Comparison of ENCODE assay signal across 8 cellular contexts in the genomic region with DNA sequence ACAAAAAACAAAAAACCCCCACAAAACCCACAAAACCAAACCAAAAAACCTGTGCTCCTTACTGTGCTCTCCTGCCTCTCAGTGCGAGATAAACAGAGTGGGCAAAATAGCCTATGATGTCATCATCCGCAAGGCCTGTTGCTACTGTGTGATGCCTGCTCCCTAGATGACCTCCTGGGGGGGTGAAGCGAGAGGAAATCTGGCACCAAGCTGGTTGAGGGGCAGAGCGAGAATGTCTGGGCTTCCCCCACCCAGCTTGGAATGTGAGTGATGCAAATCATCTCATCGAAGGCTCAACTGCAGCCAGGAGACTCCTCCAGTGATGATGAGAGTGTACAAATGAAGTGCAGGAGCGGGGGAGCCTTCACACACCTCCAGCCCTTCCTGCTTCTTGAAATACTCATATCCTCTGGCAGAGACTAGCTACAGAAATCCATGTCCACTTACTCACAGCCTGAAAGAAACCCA. TPM values are rescaled to one million over a fixed set of nuclear protein-coding genes. Genes with fewer than 3 reads are reported as not detected.
DNase-seq lines count a peak whose midpoint lies in the region; ATAC-seq and TF ChIP-seq lines count a peak whose summit lies in the region.

No MANE protein-coding gene starts in this region.

- H4K20me1 ChIP-seq in smooth muscle cell (ENCODE audit: low read depth), result no peaks in the 10 kb centered on the region

- no peak overlapping the region for H3K27ac Mint-ChIP-seq in T-cell

- peaks cover 0 to 4% (median 2%) of the 10 kb centered on the region in 3 donors for H3K9me3 Mint-ChIP-seq in T-cell

- no peak for TF ChIP-seq CTCF in smooth muscle cell (IDR thresholded peaks at IDR 0.05; ENCODE audit: borderline replicate concordance, insufficient read depth, poor library complexity, severe bottlenecking)

- no peaks in the 10 kb centered on the region for H3K9me3 ChIP-seq in smooth muscle cell (replicated peaks; ENCODE audit: low read depth)

- peaks cover 11% of the 10 kb centered on the region for H3K4me1 ChIP-seq in smooth muscle cell (ENCODE audit: low read depth)

- H3K36me3 ChIP-seq in smooth muscle cell (ENCODE audit: low read depth), result no peaks in the 10 kb centered on the region

- no peaks in the 10 kb centered on the region for H3K79me2 ChIP-seq in smooth muscle cell (ENCODE audit: low read depth)

- H3K27me3 ChIP-seq in smooth muscle cell (ENCODE audit: low read depth), result no peaks in the 10 kb centered on the region

- ATAC-seq in GM21515 (IDR thresholded peaks at IDR 0.05; ENCODE audit: unreplicated experiment), result peak; percentile 46
- ATAC-seq in esophagus mucosa, result peak; percentile 27
- no peak for ATAC-seq in T-cell (replicated peaks in 1 of 4)
- no peak for ATAC-seq in left colon

- intact Hi-C loops in left colon (cut with DNase I, micrococcal nuclease), result no loop called here

- H3K27ac ChIP-seq in smooth muscle cell (ENCODE audit: low read depth), result peak overlapping the region; percentile 63

- peak overlapping the region; percentile 58 for H3K4me2 ChIP-seq in smooth muscle cell

- CTCF ChIA-PET in T-cell (lab: Charles Lee), result no interaction called here

- no peak overlapping the region for H3K4me3 ChIP-seq in smooth muscle cell

- POLR2A ChIA-PET in T-cell (lab: Charles Lee), result no interaction called here

- H3K36me3 Mint-ChIP-seq in T-cell, result peaks cover 3% of the 10 kb centered on the region

- WGBS in smooth muscle cell (ENCODE audit: low lambda C conversion rate), result 11% methylated on average over 6 of the region's 6 CpGs

- DNase-seq in GM03348 (ENCODE audit: low spot score) (peak; percentile 86), HPDE6-E6E7 (ENCODE audit: extremely low spot score) (peak; percentile 36), smooth muscle cell (lab: John Stamatoyannopoulos, UW; ENCODE audit: unreplicated experiment) (no peak), T-cell (no peak), NCI-H1105 treated with DMSO at 0.1 percent for 48 hours (lab: John Stamatoyannopoulos, UW) (no peak), left colon (no peak)

- peaks cover 0 to 10% (median 2%) of the 10 kb centered on the region in 3 donors for H3K4me1 Mint-ChIP-seq in T-cell

- H3F3A ChIP-seq in smooth muscle cell (ENCODE audit: low read depth), result peaks cover 13% of the 10 kb centered on the region

- H2AFZ ChIP-seq in smooth muscle cell (ENCODE audit: low read depth), result no peak overlapping the region

- no peak overlapping the region for H3K9ac ChIP-seq in smooth muscle cell (ENCODE audit: low read depth)

- H3K27me3 Mint-ChIP-seq in T-cell, result no peaks in the 10 kb centered on the region

- H3K4me3 Mint-ChIP-seq in T-cell, result no peak overlapping the region

RNA-seq across cellular contexts. Expression of a gene that starts 57.7 kb away (rescaled TPM):
- total RNA-seq in esophagus mucosa (12.4 TPM), smooth muscle cell (70.9 and 91.7 TPM in 2 replicates), T-cell (10 to 100 TPM; 13.8 to 27.0 (median 17.4) TPM), left colon (10 to 100 TPM; 29.4 to 30.0 TPM)
- 21.3 and 30.8 TPM in 2 replicates for polyA plus RNA-seq in smooth muscle cell

Comparison
In these comparisons a context has a peak if more than half of its experiments do, and no peak if none do; other contexts are left out.
1. DNase-seq: peak in GM03348 (single experiment) and HPDE6-E6E7 (single experiment); none in smooth muscle cell (single experiment), T-cell (0 of 34), NCI-H1105 treated with DMSO at 0.1 percent for 48 hours (single experiment) and left colon (0 of 2).
2. ATAC-seq: peak in GM21515 (single experiment) and esophagus mucosa (single experiment); none in T-cell (0 of 4) and left colon (single experiment).